In the genomic region with DNA sequence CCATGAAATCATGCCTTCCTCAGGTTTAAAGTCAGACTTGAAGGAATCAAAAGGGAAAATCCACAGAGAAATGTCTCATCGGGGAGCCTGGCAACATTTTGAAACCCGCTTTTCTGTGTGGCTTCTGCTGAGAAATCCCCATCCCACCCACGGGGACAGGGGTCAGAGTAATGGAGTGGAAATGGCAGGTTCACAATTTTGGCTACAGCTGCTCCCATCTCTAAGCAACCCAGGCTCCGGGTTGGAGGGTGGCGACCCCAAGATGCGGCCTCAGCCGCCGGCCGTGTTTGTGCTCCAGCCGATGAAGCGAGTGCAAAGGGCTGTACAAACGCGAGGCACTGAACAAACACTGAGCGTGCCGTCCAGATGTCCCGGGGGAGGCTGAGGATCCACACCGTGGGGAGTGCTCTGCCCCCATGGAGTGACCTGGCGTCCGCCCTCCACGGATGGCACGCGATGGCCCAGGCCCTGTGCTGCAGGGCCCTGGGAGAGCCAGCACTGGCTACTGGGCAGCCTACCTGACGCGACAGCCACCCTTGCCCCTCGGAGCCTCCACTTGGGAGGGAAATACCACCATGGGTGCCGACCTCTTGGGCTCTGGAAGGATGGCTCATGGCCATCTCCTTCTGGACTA, we compare ENCODE assay signal across 10 cellular contexts. TPM values are rescaled to one million over a fixed set of nuclear protein-coding genes. Genes with fewer than 3 reads are reported as not detected.
DNase-seq lines count a peak whose midpoint lies in the region; ATAC-seq and TF ChIP-seq lines count a peak whose summit lies in the region.
"Had no signal": no experiment of that assay in that cellular context is flagged by ENCODE, and none has a peak within 500 bp of the region (broad histone marks: within the 10 kb centered on the region; RNA-seq: fewer than 3 reads in every experiment).

No MANE protein-coding gene starts in this region.

- H3K4me3 ChIP-seq in right cardiac atrium (ENCODE audit: low read length): no peak overlapping the region
- H3K4me3 ChIP-seq: A549 had no signal

- 85% methylated on average over 26 of the region's 26 CpGs for WGBS in right cardiac atrium

- POLR2A ChIA-PET in HEK293T (lab: Yijun Ruan, JAX): no interaction called here

- CTCF ChIA-PET in HEK293T (lab: Yijun Ruan, JAX): no interaction called here

- peak overlapping the region; percentile 23 for H3K27ac ChIP-seq in right cardiac atrium (ENCODE audit: low read length)
- H3K27ac ChIP-seq: A549 had no signal

- H3K4me1 ChIP-seq in right cardiac atrium (ENCODE audit: control insufficient read depth, insufficient read depth, low read length): peaks cover 3% of the 10 kb centered on the region
- H3K4me1 ChIP-seq: A549 had no signal

- no peaks in the 10 kb centered on the region for H3K27me3 ChIP-seq in right cardiac atrium (ENCODE audit: control insufficient read depth, insufficient read depth)

- intact Hi-C loops in right cardiac atrium (cut with DNase I): no loop called here

- ATAC-seq in HG03280 (IDR thresholded peaks at IDR 0.05; ENCODE audit: unreplicated experiment) (peak; percentile 19), right cardiac atrium (peak; percentile 4 to 9), HG02981 (IDR thresholded peaks at IDR 0.05; ENCODE audit: unreplicated experiment) (no peak)

- peak; percentile 59 for DNase-seq in activated CD4-positive, alpha-beta T cell treated with anti-CD3 and anti-CD28 coated beads for 48 hours
- no peak for DNase-seq in activated CD4-positive, alpha-beta T cell treated with anti-CD3 and anti-CD28 coated beads, Interleukin-2, amount 50 U/mL, for 4 hours
- no peak for DNase-seq in right cardiac atrium
- peak; percentile 60 for DNase-seq in stimulated activated CD4-positive, alpha-beta T cell treated with anti-CD3 and anti-CD28 coated beads, Interleukin-4, amount 100 ng/mL, for 24 hours
- DNase-seq in GDM1 (lab: John Stamatoyannopoulos, UW): no peak
- DNase-seq in HEK293T (ENCODE audit: extremely low spot score): no peak
- DNase-seq: naive B cell had no signal

- no peaks in the 10 kb centered on the region for H3K9me3 ChIP-seq in right cardiac atrium (ENCODE audit: control insufficient read depth, low read length)

TF ChIP-seq in HEK293T, 16 proteins besides CTCF, POLR2A, EP300 and RAD21:
- TF ChIP-seq ELF4 (IDR thresholded peaks at IDR 0.05) (no peak), SP1 (IDR thresholded peaks at IDR 0.05) (no peak), LEF1 (IDR thresholded peaks at IDR 0.05; ENCODE audit: borderline replicate concordance) (no peak), FOXM1 (IDR thresholded peaks at IDR 0.05; ENCODE audit: borderline replicate concordance) (no peak), BHLHE40 (IDR thresholded peaks at IDR 0.05; ENCODE audit: borderline replicate concordance) (no peak), NFRKB (IDR thresholded peaks at IDR 0.05) (no peak), ZNF384 (IDR thresholded peaks at IDR 0.05) (no peak), TARDBP (IDR thresholded peaks at IDR 0.05) (no peak), FOXK2 (IDR thresholded peaks at IDR 0.05) (no peak), FOXA1 (IDR thresholded peaks at IDR 0.05) (no peak), CTBP1 (IDR thresholded peaks at IDR 0.05; ENCODE audit: borderline replicate concordance) (no peak), ARNT (IDR thresholded peaks at IDR 0.05) (no peak), L3MBTL2 (conservative IDR thresholded peaks at IDR 0.05) (no peak), HDGF (IDR thresholded peaks at IDR 0.05; ENCODE audit: borderline replicate concordance) (no peak), SUZ12 (IDR thresholded peaks at IDR 0.05) (no peak)
- TF ChIP-seq, protein P1, sequence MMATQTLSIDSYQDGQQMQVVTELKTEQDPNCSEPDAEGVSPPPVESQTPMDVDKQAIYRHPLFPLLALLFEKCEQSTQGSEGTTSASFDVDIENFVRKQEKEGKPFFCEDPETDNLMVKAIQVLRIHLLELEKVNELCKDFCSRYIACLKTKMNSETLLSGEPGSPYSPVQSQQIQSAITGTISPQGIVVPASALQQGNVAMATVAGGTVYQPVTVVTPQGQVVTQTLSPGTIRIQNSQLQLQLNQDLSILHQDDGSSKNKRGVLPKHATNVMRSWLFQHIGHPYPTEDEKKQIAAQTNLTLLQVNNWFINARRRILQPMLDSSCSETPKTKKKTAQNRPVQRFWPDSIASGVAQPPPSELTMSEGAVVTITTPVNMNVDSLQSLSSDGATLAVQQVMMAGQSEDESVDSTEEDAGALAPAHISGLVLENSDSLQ (IDR thresholded peaks at IDR 0.05): no peak

RNA-seq across cellular contexts. Expression of a gene that starts 22.2 kb away (rescaled TPM):
- total RNA-seq in right cardiac atrium: 1 to 10 TPM; 4.2 to 6.7 (median 5.6) TPM
- 3.4 TPM for polyA plus RNA-seq in right cardiac atrium

RNA-seq across cellular contexts. Expression of a gene that starts 39.1 kb away (rescaled TPM):
- total RNA-seq in right cardiac atrium: 10 to 100 TPM in 3 of 4 donors, 1 to 10 TPM in 1; 9.9 to 15.6 (median 13.9) TPM
- 7.7 TPM for polyA plus RNA-seq in right cardiac atrium

RNA-seq across cellular contexts. Expression of a gene that starts 43.2 kb away (rescaled TPM):
- total RNA-seq in right cardiac atrium: 10 to 100 TPM; 31.0 to 54.4 (median 48.1) TPM
- polyA plus RNA-seq in right cardiac atrium: 75.1 TPM

RNA-seq across cellular contexts. Expression of a gene that starts 43.9 kb away (rescaled TPM):
- total RNA-seq in right cardiac atrium: 10 to 100 TPM; 46.5 to 63.5 (median 53.6) TPM
- polyA plus RNA-seq in right cardiac atrium: 19.6 TPM

Comparison
In these comparisons a context has a peak if more than half of its experiments do, and no peak if none do; other contexts are left out.
1. DNase-seq: peak in activated CD4-positive, alpha-beta T cell treated with anti-CD3 and anti-CD28 coated beads for 48 hours (single experiment) and stimulated activated CD4-positive, alpha-beta T cell treated with anti-CD3 and anti-CD28 coated beads, Interleukin-4, amount 100 ng/mL, for 24 hours (single experiment); none in activated CD4-positive, alpha-beta T cell treated with anti-CD3 and anti-CD28 coated beads, Interleukin-2, amount 50 U/mL, for 4 hours (0 of 2), right cardiac atrium (0 of 3), GDM1 (single experiment) and HEK293T (single experiment).